Comparison of ENCODE assay signal across 16 cellular contexts in the genomic region with DNA sequence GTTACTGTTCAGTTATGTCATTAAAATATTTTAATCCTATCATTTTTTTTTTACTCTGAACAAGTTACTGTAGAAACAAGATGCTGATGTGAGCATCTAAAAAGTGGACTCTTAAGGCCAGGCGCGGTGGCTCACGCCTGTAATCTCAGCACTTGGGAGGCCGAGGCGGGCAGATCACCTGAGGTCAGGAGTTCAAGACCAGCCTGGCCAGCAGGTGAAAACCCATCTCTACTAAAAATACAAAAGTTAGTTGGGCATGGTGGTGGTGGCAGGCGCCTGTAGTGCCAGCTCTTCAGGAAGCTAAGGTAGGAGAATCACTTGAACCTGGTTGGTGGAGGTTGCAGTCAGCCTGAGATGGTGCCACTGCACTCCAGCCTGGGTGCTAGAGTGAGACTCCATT. TPM values are rescaled to one million over a fixed set of nuclear protein-coding genes. Genes with fewer than 3 reads are reported as not detected.
DNase-seq lines count a peak whose midpoint lies in the region; ATAC-seq and TF ChIP-seq lines count a peak whose summit lies in the region.
"Had no signal": no experiment of that assay in that cellular context is flagged by ENCODE, and none has a peak within 500 bp of the region (broad histone marks: within the 10 kb centered on the region; RNA-seq: fewer than 3 reads in every experiment).

No MANE protein-coding gene starts in this region.

- H3K36me3 ChIP-seq in KMS-11 (ENCODE audit: insufficient read depth): peaks cover 49% of the 10 kb centered on the region; the same call in 1 of the 2 replicates

- no peaks in the 10 kb centered on the region for H3K27me3 Mint-ChIP-seq in activated T-cell treated with anti-CD3 and anti-CD28 coated beads, Interleukin-2, amount 50 U/mL, for 4 hours (ENCODE audit: low read depth)
- H3K27me3 Mint-ChIP-seq in brain: peaks cover 17% of the 10 kb centered on the region
- no peaks in the 10 kb centered on the region for H3K27me3 Mint-ChIP-seq in progenitor cell of endocrine pancreas

- H3K4me2 ChIP-seq in KMS-11: peak overlapping the region; percentile 72; the same call in 1 of the 2 replicates

- H3K27ac ChIP-seq in KMS-11: no peak overlapping the region; the same call in 1 of the 2 replicates
- H3K27ac ChIP-seq: HL-60 had no signal

- no peaks in the 10 kb centered on the region for H3K27me3 ChIP-seq in KMS-11 (ENCODE audit: insufficient read depth, low read depth)

- DNase-seq in activated T-cell treated with anti-CD3 and anti-CD28 coated beads, Interleukin-2, amount 50 U/mL, for 4 hours: no peak
- DNase-seq in activated T-cell treated with anti-CD3 and anti-CD28 coated beads for 4 hours (no peak), progenitor cell of endocrine pancreas (ENCODE audit: low spot score, unreplicated experiment) (no peak), inferior parietal cortex (ENCODE audit: extremely low spot score) (no peak), 8988T (no peak), cortex of kidney (lab: John Stamatoyannopoulos, UW) (no peak)
- DNase-seq: activated CD8-positive, alpha-beta memory T cell treated with anti-CD3 and anti-CD28 coated beads, Interleukin-2, amount 50 U/mL, for 48 hours; amygdala; DMS 273 treated with DMSO at 0.1 percent for 48 hours; NCI-H2081; nucleus accumbens; SHP77 had no signal

- ATAC-seq in activated T-cell treated with anti-CD3 and anti-CD28 coated beads, Interleukin-2, amount 50 U/mL, for 4 hours: no peak
- ATAC-seq: HCT116 had no signal

- H3K4me3 Mint-ChIP-seq in activated T-cell treated with anti-CD3 and anti-CD28 coated beads, Interleukin-2, amount 50 U/mL, for 4 hours: peak overlapping the region; percentile 45
- H3K4me3 Mint-ChIP-seq in brain (peak overlapping the region in 4 of 5 experiments; percentile 48 to 97 (median 94)), progenitor cell of endocrine pancreas (ENCODE audit: low read depth) (peak overlapping the region; percentile 42)

- H4K20me1 ChIP-seq in KMS-11 (ENCODE audit: insufficient read depth): peaks cover 19% of the 10 kb centered on the region; the same call in 1 of the 2 replicates

- peaks cover 82% of the 10 kb centered on the region for H3K79me2 ChIP-seq in KMS-11 (ENCODE audit: insufficient read depth, low read depth)

- peaks cover 60% of the 10 kb centered on the region for H3K4me1 ChIP-seq in KMS-11 (ENCODE audit: low read depth, poor library complexity, severe bottlenecking)

- H3K36me3 Mint-ChIP-seq in activated T-cell treated with anti-CD3 and anti-CD28 coated beads, Interleukin-2, amount 50 U/mL, for 4 hours (ENCODE audit: insufficient read depth): peaks cover 43% of the 10 kb centered on the region
- H3K36me3 Mint-ChIP-seq in brain: peaks cover 56% of the 10 kb centered on the region
- H3K36me3 Mint-ChIP-seq in progenitor cell of endocrine pancreas (ENCODE audit: insufficient read depth): peaks cover 22% of the 10 kb centered on the region

- H3K9me3 Mint-ChIP-seq in activated T-cell treated with anti-CD3 and anti-CD28 coated beads, Interleukin-2, amount 50 U/mL, for 4 hours: no peaks in the 10 kb centered on the region
- H3K9me3 Mint-ChIP-seq in brain (peaks cover 0 to 3% (median 0%) of the 10 kb centered on the region in 5 experiments), progenitor cell of endocrine pancreas (ENCODE audit: low read depth) (no peaks in the 10 kb centered on the region)

- H3K9ac ChIP-seq in KMS-11: no peak overlapping the region

- TF ChIP-seq CTCF in KMS-11 (conservative IDR thresholded peaks at IDR 0.05; ENCODE audit: low read depth, low read length) (no peak), brain (conservative IDR thresholded peaks at IDR 0.05) (no peak), progenitor cell of endocrine pancreas (IDR thresholded peaks at IDR 0.05; ENCODE audit: unreplicated experiment) (no peak)

- no peak overlapping the region for H2AFZ ChIP-seq in KMS-11 (ENCODE audit: low read depth)

- H3K4me3 ChIP-seq in KMS-11 (IDR thresholded peaks at IDR 0.05; ENCODE audit: insufficient read depth, low read depth, low read length): no peak overlapping the region

- H3K4me1 Mint-ChIP-seq in activated T-cell treated with anti-CD3 and anti-CD28 coated beads, Interleukin-2, amount 50 U/mL, for 4 hours (ENCODE audit: low read depth): peaks cover 64% of the 10 kb centered on the region
- H3K4me1 Mint-ChIP-seq in brain (peaks cover 78% of the 10 kb centered on the region), progenitor cell of endocrine pancreas (ENCODE audit: low read depth) (peaks cover 35% of the 10 kb centered on the region)

- H3K27ac Mint-ChIP-seq in brain (peak overlapping the region in 1 of 5 experiments; percentile 96), progenitor cell of endocrine pancreas (peak overlapping the region; percentile 64)

RNA-seq across cellular contexts. Expression of gene WAC, which starts 2.9 kb away (rescaled TPM):
- total RNA-seq in activated T-cell treated with anti-CD3 and anti-CD28 coated beads, Interleukin-2, amount 50 U/mL, for 4 hours: 100 to 1,000 TPM; 105 to 122 (median 116) TPM
- 109 TPM for polyA plus RNA-seq in brain (ENCODE audit: insufficient read depth, low read depth, low replicate concordance)
- total RNA-seq in progenitor cell of endocrine pancreas: 133 and 140 TPM in 2 replicates

Comparison
In these comparisons a context has a peak if more than half of its experiments do, and no peak if none do; other contexts are left out.
1. H3K4me3 Mint-ChIP-seq: peak in every context shown above with its lines; median percentile 94 in brain; 45 in activated T-cell treated with anti-CD3 and anti-CD28 coated beads, Interleukin-2, amount 50 U/mL, for 4 hours; 42 in progenitor cell of endocrine pancreas.